ENCODE assay signal across 8 cellular contexts in genomic region chr11:8262552-8263108, GRCh38. TPM values are rescaled to one million over a fixed set of nuclear protein-coding genes. Genes with fewer than 3 reads are reported as not detected.
DNase-seq lines count a peak whose midpoint lies in the region; ATAC-seq and TF ChIP-seq lines count a peak whose summit lies in the region.

No MANE protein-coding gene starts in this region.

- H3K79me2 ChIP-seq in H9 (ENCODE audit: insufficient read depth, low read length), result no peaks in the 10 kb centered on the region

- H2BK5ac ChIP-seq in H9 (ENCODE audit: insufficient read length, low read length), result no peak overlapping the region

- H4K20me1 ChIP-seq in H9 (ENCODE audit: control insufficient read depth, insufficient read depth, insufficient read length), result no peaks in the 10 kb centered on the region

- peak overlapping the region; percentile 70 for H3K4me2 ChIP-seq in H9 (ENCODE audit: insufficient read depth, insufficient read length, low read length)

- H3K56ac ChIP-seq in H9 (ENCODE audit: insufficient read length, low read depth, low read length), result no peak overlapping the region

- H3K9me3 Mint-ChIP-seq in CD4-positive, CD25-positive, alpha-beta regulatory T cell, result peaks cover 0 to 4% (median 0%) of the 10 kb centered on the region in 7 donors
- no peaks in the 10 kb centered on the region; a peak in 2 of 5 replicates for H3K9me3 Mint-ChIP-seq in H9

- H3K4me1 ChIP-seq in CD4-positive, CD25-positive, alpha-beta regulatory T cell (ENCODE audit: control insufficient read depth, insufficient read depth, low read length, poor library complexity, severe bottlenecking), result peaks cover 15% of the 10 kb centered on the region
- H3K4me1 ChIP-seq in H9 (ENCODE audit: insufficient read depth, low read length) (no peaks in the 10 kb centered on the region), subcutaneous abdominal adipose tissue (ENCODE audit: control insufficient read depth in 5 of 5, insufficient read depth in 5 of 5, low read length in 5 of 5) (peaks cover 3 to 44% (median 27%) of the 10 kb centered on the region in 5 donors)

- H3K9ac ChIP-seq in H9 (ENCODE audit: extremely low read depth, insufficient read length, low read length) (no peak overlapping the region), subcutaneous abdominal adipose tissue (ENCODE audit: low read length in 5 of 5) (peak overlapping the region in 1 of 5 donors; percentile 32)

- no peak overlapping the region for H4K5ac ChIP-seq in H9 (ENCODE audit: insufficient read length, low read depth, low read length)

- H2BK20ac ChIP-seq in H9 (ENCODE audit: low read depth, low read length, poor library complexity, severe bottlenecking), result no peak overlapping the region

- no peak overlapping the region for H3K27ac ChIP-seq in CD4-positive, CD25-positive, alpha-beta regulatory T cell (ENCODE audit: insufficient read depth, low read length, poor library complexity, severe bottlenecking)
- H3K27ac ChIP-seq in H9 (ENCODE audit: insufficient read length, low read depth, low read length), result no peak overlapping the region
- H3K27ac ChIP-seq in subcutaneous abdominal adipose tissue (ENCODE audit: low read depth, low read length), result no peak overlapping the region

- no peak for TF ChIP-seq CTCF in H9 (conservative IDR thresholded peaks at IDR 0.05)

- DNase-seq in CD4-positive, CD25-positive, alpha-beta regulatory T cell, result peak in 1 of 3 donors; percentile 27
- DNase-seq in H9, result peak; percentile 74
- DNase-seq in RPMI8226, result peak; percentile 39
- DNase-seq in ecto neural progenitor cell (ENCODE audit: low spot score), result peak; percentile 87
- DNase-seq in lung microvascular endothelial cell (ENCODE audit: low read depth in 2 of 2), result peak; percentile 19 to 32
- no peak for DNase-seq in T-helper 1 cell

- H3K4me3 Mint-ChIP-seq in CD4-positive, CD25-positive, alpha-beta regulatory T cell, result peak overlapping the region in 3 of 4 donors; percentile 52 to 81 (median 59)
- H3K4me3 Mint-ChIP-seq in H9, result peak overlapping the region; percentile 63 to 80

- no peak overlapping the region for H3K4ac ChIP-seq in H9 (ENCODE audit: low read depth, low read length)

- no peak overlapping the region for H2BK120ac ChIP-seq in H9 (ENCODE audit: low read depth, low read length, poor library complexity, severe bottlenecking)

- no peak overlapping the region for H3K14ac ChIP-seq in H9 (ENCODE audit: insufficient read depth, low read length)

- no CpG with 5 or more reads among the region's 66 CpGs for WGBS in H9 (ENCODE audit: extremely low coverage, insufficient read length, low lambda C conversion rate)

- H3K27ac Mint-ChIP-seq in CD4-positive, CD25-positive, alpha-beta regulatory T cell, result no peak overlapping the region
- no peak overlapping the region for H3K27ac Mint-ChIP-seq in H9

- no peaks in the 10 kb centered on the region for H3K36me3 ChIP-seq in CD4-positive, CD25-positive, alpha-beta regulatory T cell (ENCODE audit: control insufficient read depth, insufficient read depth, low read length)
- H3K36me3 ChIP-seq in subcutaneous abdominal adipose tissue (ENCODE audit: control insufficient read depth in 5 of 5, insufficient read depth in 5 of 5, low read length in 5 of 5), result no peaks in the 10 kb centered on the region

- no peak overlapping the region for H2BK15ac ChIP-seq in H9 (ENCODE audit: low read depth, low read length)

- peak in 1 of 2 donors; percentile 40 for ATAC-seq in CD4-positive, CD25-positive, alpha-beta regulatory T cell (ENCODE audit: low read depth in 2 of 2)
- ATAC-seq in HG03095 (IDR thresholded peaks at IDR 0.05; ENCODE audit: unreplicated experiment), result no peak

- H4K8ac ChIP-seq in H9 (replicated peaks; ENCODE audit: insufficient read length, low read depth, low read length), result no peak overlapping the region

- no peaks in the 10 kb centered on the region for H3K79me1 ChIP-seq in H9 (ENCODE audit: insufficient read depth, low read depth, low read length, poor library complexity, severe bottlenecking)

- H2AK5ac ChIP-seq in H9 (ENCODE audit: insufficient read length, low read length), result no peak overlapping the region

- no peak overlapping the region for H2AFZ ChIP-seq in H9 (ENCODE audit: low read length)

- peaks cover 12% of the 10 kb centered on the region for H3K23me2 ChIP-seq in H9 (ENCODE audit: insufficient read length, low read depth, low read length, poor library complexity, severe bottlenecking)

- H3K23ac ChIP-seq in H9 (ENCODE audit: insufficient read length, low read depth, low read length), result no peak overlapping the region

- no peak overlapping the region for H3T11ph ChIP-seq in H9 (ENCODE audit: low read length)

- H3K4me3 ChIP-seq in CD4-positive, CD25-positive, alpha-beta regulatory T cell (ENCODE audit: low read depth, low read length), result no peak overlapping the region
- peak overlapping the region; percentile 33 to 67 (median 59) for H3K4me3 ChIP-seq in subcutaneous abdominal adipose tissue (ENCODE audit: low read depth in 1 of 5, low read length in 5 of 5)

- peak overlapping the region; percentile 7 for H3K18ac ChIP-seq in H9 (ENCODE audit: insufficient read length, low read depth, low read length)

- no peaks in the 10 kb centered on the region for H3K9me3 ChIP-seq in CD4-positive, CD25-positive, alpha-beta regulatory T cell (ENCODE audit: control insufficient read depth in 2 of 2, low read length in 2 of 2)
- H3K9me3 ChIP-seq in H9 (ENCODE audit: control insufficient read depth, low read depth, low read length) (no peaks in the 10 kb centered on the region), subcutaneous abdominal adipose tissue (ENCODE audit: control insufficient read depth in 5 of 5, low read length in 5 of 5) (no peaks in the 10 kb centered on the region)

- peaks cover 11% of the 10 kb centered on the region for H3K27me3 ChIP-seq in CD4-positive, CD25-positive, alpha-beta regulatory T cell (ENCODE audit: control insufficient read depth, insufficient read depth, low read length)
- peaks cover 41% of the 10 kb centered on the region for H3K27me3 ChIP-seq in H9 (ENCODE audit: insufficient read depth, low read length)
- H3K27me3 ChIP-seq in subcutaneous abdominal adipose tissue (ENCODE audit: control insufficient read depth in 5 of 5, insufficient read depth in 4 of 5, low read length in 5 of 5), result peaks cover 24 to 54% (median 50%) of the 10 kb centered on the region in 5 donors

- H3K4me1 Mint-ChIP-seq in CD4-positive, CD25-positive, alpha-beta regulatory T cell, result peaks cover 0 to 23% (median 8%) of the 10 kb centered on the region in 4 donors
- H3K4me1 Mint-ChIP-seq in H9, result peaks cover 14 to 23% of the 10 kb centered on the region in 2 experiments

- H4K91ac ChIP-seq in H9 (ENCODE audit: insufficient read length, low read depth, low read length), result no peak overlapping the region

- H3K36me3 Mint-ChIP-seq in CD4-positive, CD25-positive, alpha-beta regulatory T cell, result no peaks in the 10 kb centered on the region
- no peaks in the 10 kb centered on the region; a peak in 1 of 7 replicates for H3K36me3 Mint-ChIP-seq in H9 (ENCODE audit: insufficient read depth in 1 of 3, low read depth in 3 of 3)

- H3K27me3 Mint-ChIP-seq in CD4-positive, CD25-positive, alpha-beta regulatory T cell, result peaks cover 73% of the 10 kb centered on the region
- peaks cover 94% of the 10 kb centered on the region for H3K27me3 Mint-ChIP-seq in H9 (ENCODE audit: low read depth)

- H2BK12ac ChIP-seq in H9 (ENCODE audit: insufficient read length, low read depth, low read length), result no peak overlapping the region

RNA-seq across cellular contexts. Expression of gene LMO1, which starts 1.0 kb away (rescaled TPM):
- total RNA-seq in CD4-positive, CD25-positive, alpha-beta regulatory T cell, result not detected
- polyA plus RNA-seq in CD4-positive, CD25-positive, alpha-beta regulatory T cell, result under 1 TPM in 1 of 4 donors, not detected in 3; 0.24 TPM
- total RNA-seq in H9 (2021) (0.39 and 0.50 TPM in 2 replicates), lung microvascular endothelial cell (not detected in 2 replicates)

Comparison
In these comparisons a context has a peak if more than half of its experiments do, and no peak if none do; other contexts are left out.
1. DNase-seq: peak in H9 (single experiment), RPMI8226 (single experiment), ecto neural progenitor cell (single experiment) and lung microvascular endothelial cell (2 of 2); none in T-helper 1 cell (0 of 5).